Comparison of ENCODE assay signal across 4 cellular contexts in genomic region chr7:142257958-142258357, GRCh38. TPM values are rescaled to one million over a fixed set of nuclear protein-coding genes. Genes with fewer than 3 reads are reported as not detected.
"Had no signal": no experiment of that assay in that cellular context is flagged by ENCODE, and none has a peak within 500 bp of the region (broad histone marks: within the 10 kb centered on the region; RNA-seq: fewer than 3 reads in every experiment).

A gene with protein sequence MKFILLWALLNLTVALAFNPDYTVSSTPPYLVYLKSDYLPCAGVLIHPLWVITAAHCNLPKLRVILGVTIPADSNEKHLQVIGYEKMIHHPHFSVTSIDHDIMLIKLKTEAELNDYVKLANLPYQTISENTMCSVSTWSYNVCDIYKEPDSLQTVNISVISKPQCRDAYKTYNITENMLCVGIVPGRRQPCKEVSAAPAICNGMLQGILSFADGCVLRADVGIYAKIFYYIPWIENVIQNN (minus strand): TSS chr7:142258058. CDS start chr7:142257707, 351 bp downstream.

- H3K4me3 ChIP-seq: GM12878 had no signal

- DNase-seq: GDM1, GF-D8 had no signal

RNA-seq across cellular contexts. Expression of the gene that starts here (rescaled TPM):
- total RNA-seq: G401, GM12878 had no signal
- polyA plus RNA-seq: GM12878 had no signal
